ENCODE assay signal across 1 cellular context in the genomic region with DNA sequence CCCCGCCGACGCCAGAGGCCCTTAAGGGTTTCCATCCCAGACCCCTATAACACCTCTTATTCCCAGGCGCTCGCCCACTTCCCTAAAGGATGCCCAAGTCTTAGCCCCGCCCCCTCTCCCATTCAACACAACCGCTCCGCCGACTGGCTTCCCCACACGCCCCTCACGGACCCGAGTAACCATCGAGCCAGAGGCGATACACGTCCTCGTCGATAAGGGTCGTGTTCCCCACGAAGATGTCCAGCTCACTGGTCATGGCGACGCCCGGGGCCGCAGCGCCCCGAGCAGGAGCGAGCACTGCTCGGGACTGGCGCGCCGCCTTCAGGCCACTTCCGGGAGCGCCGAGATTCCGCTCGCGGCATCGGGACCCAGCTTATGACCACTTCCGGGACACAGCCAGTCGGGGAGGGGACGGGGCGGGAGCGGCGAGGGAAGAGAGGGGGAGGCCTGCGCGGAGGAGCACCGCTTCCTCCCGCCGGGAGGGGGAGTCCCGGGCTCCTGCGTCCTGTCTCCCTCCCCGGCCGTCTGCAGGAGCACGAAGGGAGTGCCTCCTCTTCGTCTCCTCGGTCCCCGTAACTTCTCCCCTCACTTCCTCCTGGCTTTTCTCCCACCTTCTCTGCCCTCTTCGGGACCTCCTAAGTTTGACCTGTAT.
TF ChIP-seq lines count a peak whose summit lies in the region.

Gene FIBP, minus strand, starts transcription at position 309 of the 652 bp plus-strand sequence. Its CDS starts 53 bp downstream, at position 256.

TF ChIP-seq in K562, 482 proteins besides CTCF, POLR2A, EP300 and RAD21 (continued from another document and continues in another):
- TF ChIP-seq ZNF280B (CRISPR knock-in tag; IDR thresholded peaks at IDR 0.05) (no peak), HDAC2 (IDR thresholded peaks at IDR 0.05) (peak; percentile 59), SRSF7 (optimal IDR thresholded peaks at IDR 0.05; ENCODE audit: low read depth, low read length) (no peak), ZBTB7A (IDR thresholded peaks at IDR 0.05; ENCODE audit: borderline replicate concordance, control insufficient read depth, low read depth, low read length) (peak; percentile 50; the same call in 1 of the 2 replicates), SAP30 (IDR thresholded peaks at IDR 0.05; ENCODE audit: borderline replicate concordance, insufficient read depth, low read depth, low read length, poor library complexity, severe bottlenecking) (peak; percentile 74), ZNF212 (CRISPR knock-in tag; IDR thresholded peaks at IDR 0.05) (no peak), NR2F6 (CRISPR knock-in tag; IDR thresholded peaks at IDR 0.05) (no peak), SMARCA4 (IDR thresholded peaks at IDR 0.05) (peak; percentile 11; the same call in 1 of the 2 replicates), ZNF445 (CRISPR knock-in tag; IDR thresholded peaks at IDR 0.05; ENCODE audit: low read depth) (no peak), C11orf30 (IDR thresholded peaks at IDR 0.05; ENCODE audit: low read depth) (peak; percentile 93), ZNF133 (CRISPR knock-in tag; IDR thresholded peaks at IDR 0.05) (no peak), RNF2 (IDR thresholded peaks at IDR 0.05) (no peak; the same call in none of the 2 replicates), RNF219 (CRISPR knock-in tag; IDR thresholded peaks at IDR 0.05) (no peak), ZNF57 (CRISPR knock-in tag; IDR thresholded peaks at IDR 0.05) (no peak), RFX5 (IDR thresholded peaks at IDR 0.05; ENCODE audit: low read depth, low read length) (no peak), ETV5 (CRISPR knock-in tag; IDR thresholded peaks at IDR 0.05; ENCODE audit: low read depth) (peak; percentile 93), HNRNPUL1 (IDR thresholded peaks at IDR 0.05; ENCODE audit: low read length) (no peak), RHOXF2B (CRISPR knock-in tag; conservative IDR thresholded peaks at IDR 0.05) (no peak), AFF4 (CRISPR knock-in tag; IDR thresholded peaks at IDR 0.05) (peak; percentile 96), TCFL5 (CRISPR knock-in tag; conservative IDR thresholded peaks at IDR 0.05) (no peak), ZZZ3 (IDR thresholded peaks at IDR 0.05) (no peak), CHD1 (IDR thresholded peaks at IDR 0.05; ENCODE audit: low read length) (no peak), TAF15 (IDR thresholded peaks at IDR 0.05; ENCODE audit: low read depth, low read length) (no peak), ARID1B (IDR thresholded peaks at IDR 0.05) (peak; percentile 8; the same call in 1 of the 2 replicates), HCFC1 (IDR thresholded peaks at IDR 0.05; ENCODE audit: low read depth, low read length) (peak; percentile 79), ZNF282 (CRISPR knock-in tag; IDR thresholded peaks at IDR 0.05) (no peak), CREB1 (IDR thresholded peaks at IDR 0.05) (peak; percentile 91), CREB1 (CRISPR knock-in tag; IDR thresholded peaks at IDR 0.05) (peak; percentile 94), KAT7 (CRISPR knock-in tag; IDR thresholded peaks at IDR 0.05; ENCODE audit: borderline replicate concordance) (peak; percentile 92; the same call in 1 of the 2 replicates), KDM4B (IDR thresholded peaks at IDR 0.05; ENCODE audit: borderline replicate concordance in 2 of 2, low read depth in 1 of 2) (peak in 1 of 2 experiments; percentile 82; a peak in 2 of 4 replicates), LCOR (CRISPR knock-in tag; IDR thresholded peaks at IDR 0.05) (peak; percentile 90), ASH1L (IDR thresholded peaks at IDR 0.05; ENCODE audit: borderline replicate concordance, low read depth, partially characterized antibody) (no peak), CBX5 (IDR thresholded peaks at IDR 0.05; ENCODE audit: borderline replicate concordance, low read depth) (no peak), NRF1 (conservative IDR thresholded peaks at IDR 0.05 in 1 of 2, IDR thresholded peaks at IDR 0.05 in 1 of 2) (no peak), ZKSCAN3 (CRISPR knock-in tag; IDR thresholded peaks at IDR 0.05) (no peak), XRCC4 (IDR thresholded peaks at IDR 0.05; ENCODE audit: extremely low read depth, insufficient read depth, insufficient read length) (no peak), PRDM10 (IDR thresholded peaks at IDR 0.05; ENCODE audit: partially characterized antibody) (peak; percentile 70), TSC22D4 (tag; IDR thresholded peaks at IDR 0.05) (no peak), BACH1 (tag; IDR thresholded peaks at IDR 0.05) (no peak), U2AF1 (optimal IDR thresholded peaks at IDR 0.05; ENCODE audit: low read depth, low read length) (no peak), MTF1 (CRISPR knock-in tag; IDR thresholded peaks at IDR 0.05; ENCODE audit: borderline replicate concordance) (no peak)
- TF ChIP-seq, protein P1, sequence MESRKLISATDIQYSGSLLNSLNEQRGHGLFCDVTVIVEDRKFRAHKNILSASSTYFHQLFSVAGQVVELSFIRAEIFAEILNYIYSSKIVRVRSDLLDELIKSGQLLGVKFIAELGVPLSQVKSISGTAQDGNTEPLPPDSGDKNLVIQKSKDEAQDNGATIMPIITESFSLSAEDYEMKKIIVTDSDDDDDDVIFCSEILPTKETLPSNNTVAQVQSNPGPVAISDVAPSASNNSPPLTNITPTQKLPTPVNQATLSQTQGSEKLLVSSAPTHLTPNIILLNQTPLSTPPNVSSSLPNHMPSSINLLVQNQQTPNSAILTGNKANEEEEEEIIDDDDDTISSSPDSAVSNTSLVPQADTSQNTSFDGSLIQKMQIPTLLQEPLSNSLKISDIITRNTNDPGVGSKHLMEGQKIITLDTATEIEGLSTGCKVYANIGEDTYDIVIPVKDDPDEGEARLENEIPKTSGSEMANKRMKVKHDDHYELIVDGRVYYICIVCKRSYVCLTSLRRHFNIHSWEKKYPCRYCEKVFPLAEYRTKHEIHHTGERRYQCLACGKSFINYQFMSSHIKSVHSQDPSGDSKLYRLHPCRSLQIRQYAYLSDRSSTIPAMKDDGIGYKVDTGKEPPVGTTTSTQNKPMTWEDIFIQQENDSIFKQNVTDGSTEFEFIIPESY (CRISPR knock-in tag; IDR thresholded peaks at IDR 0.05) = peak; percentile 53; the same call in 1 of the 2 replicates
- TF ChIP-seq, protein P2, sequence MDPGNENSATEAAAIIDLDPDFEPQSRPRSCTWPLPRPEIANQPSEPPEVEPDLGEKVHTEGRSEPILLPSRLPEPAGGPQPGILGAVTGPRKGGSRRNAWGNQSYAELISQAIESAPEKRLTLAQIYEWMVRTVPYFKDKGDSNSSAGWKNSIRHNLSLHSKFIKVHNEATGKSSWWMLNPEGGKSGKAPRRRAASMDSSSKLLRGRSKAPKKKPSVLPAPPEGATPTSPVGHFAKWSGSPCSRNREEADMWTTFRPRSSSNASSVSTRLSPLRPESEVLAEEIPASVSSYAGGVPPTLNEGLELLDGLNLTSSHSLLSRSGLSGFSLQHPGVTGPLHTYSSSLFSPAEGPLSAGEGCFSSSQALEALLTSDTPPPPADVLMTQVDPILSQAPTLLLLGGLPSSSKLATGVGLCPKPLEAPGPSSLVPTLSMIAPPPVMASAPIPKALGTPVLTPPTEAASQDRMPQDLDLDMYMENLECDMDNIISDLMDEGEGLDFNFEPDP (CRISPR knock-in tag; IDR thresholded peaks at IDR 0.05) = no peak
- TF ChIP-seq, protein P3, sequence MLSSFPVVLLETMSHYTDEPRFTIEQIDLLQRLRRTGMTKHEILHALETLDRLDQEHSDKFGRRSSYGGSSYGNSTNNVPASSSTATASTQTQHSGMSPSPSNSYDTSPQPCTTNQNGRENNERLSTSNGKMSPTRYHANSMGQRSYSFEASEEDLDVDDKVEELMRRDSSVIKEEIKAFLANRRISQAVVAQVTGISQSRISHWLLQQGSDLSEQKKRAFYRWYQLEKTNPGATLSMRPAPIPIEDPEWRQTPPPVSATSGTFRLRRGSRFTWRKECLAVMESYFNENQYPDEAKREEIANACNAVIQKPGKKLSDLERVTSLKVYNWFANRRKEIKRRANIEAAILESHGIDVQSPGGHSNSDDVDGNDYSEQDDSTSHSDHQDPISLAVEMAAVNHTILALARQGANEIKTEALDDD (IDR thresholded peaks at IDR 0.05) = no peak
